ENCODE assay signal across 17 cellular contexts in genomic region chr10:27626821-27627359, GRCh38.
DNase-seq lines count a peak whose midpoint lies in the region; ATAC-seq, FAIRE-seq and TF ChIP-seq lines count a peak whose summit lies in the region.
"Had no signal": no experiment of that assay in that cellular context is flagged by ENCODE, and none has a peak within 500 bp of the region (broad histone marks: within the 10 kb centered on the region; RNA-seq: fewer than 3 reads in every experiment).

No MANE protein-coding gene starts in this region.

- H2BK15ac ChIP-seq in mesendoderm (replicated peaks; ENCODE audit: low read depth) = no peak overlapping the region

- H2BK120ac ChIP-seq in mesendoderm (ENCODE audit: low read depth, low read length) = no peak overlapping the region

- no peak overlapping the region for H3K4me2 ChIP-seq in mesendoderm (ENCODE audit: low read length)

- no peak overlapping the region for H3K4ac ChIP-seq in mesendoderm (ENCODE audit: low read depth, low read length)

- H3K4me3 ChIP-seq in mesendoderm (ENCODE audit: low read length) = no peak overlapping the region
- H3K4me3 ChIP-seq in testis = no peak overlapping the region
- H3K4me3 ChIP-seq: BLaER1 treated with 17β-estradiol and CSF1 and Interleukin-3, amounts not matched to agents 10 nM and 100 nM had no signal

- no peak overlapping the region for H2BK5ac ChIP-seq in mesendoderm (ENCODE audit: low read length)

- H3K79me1 ChIP-seq in mesendoderm (ENCODE audit: low read length) = no peaks in the 10 kb centered on the region

- no peaks in the 10 kb centered on the region for H3K36me3 Mint-ChIP-seq in osteocyte (ENCODE audit: unreplicated experiment)
- H3K36me3 Mint-ChIP-seq: CD4-positive, CD25-positive, alpha-beta regulatory T cell had no signal

- H3K27me3 Mint-ChIP-seq in osteocyte (ENCODE audit: unreplicated experiment) = peaks cover 13% of the 10 kb centered on the region

- H3K9me3 Mint-ChIP-seq in osteocyte (ENCODE audit: unreplicated experiment) = no peaks in the 10 kb centered on the region

- H3K27ac Mint-ChIP-seq in osteocyte (ENCODE audit: unreplicated experiment) = no peak overlapping the region
- H3K27ac Mint-ChIP-seq: CD4-positive, CD25-positive, alpha-beta regulatory T cell had no signal

- H4K5ac ChIP-seq in mesendoderm (ENCODE audit: low read length) = no peak overlapping the region

- H3K79me2 ChIP-seq in mesendoderm (ENCODE audit: control insufficient read depth, insufficient read depth, low read length) = no peaks in the 10 kb centered on the region

- H3K9me3 ChIP-seq in testis = no peaks in the 10 kb centered on the region

- no peak overlapping the region for H3K56ac ChIP-seq in mesendoderm (ENCODE audit: low read length)

- whole genome bisulfite sequencing in mesendoderm (ENCODE audit: extremely low coverage, insufficient coverage, low lambda C conversion rate) = no CpG with 5 or more reads among the region's 8 CpGs
- WGBS in testis, 2 donors = 57 to 68% methylated on average over 8 of the region's 8 CpGs

- no peak for FAIRE-seq in H54 (lab: Jason Lieb, UNC)
- FAIRE-seq: G401.6, GM19239 had no signal

- H3K36me3 ChIP-seq in mesendoderm (ENCODE audit: control insufficient read depth, insufficient read depth, low read length) = no peaks in the 10 kb centered on the region
- H3K36me3 ChIP-seq in testis (ENCODE audit: low read depth, missing control alignments) = no peaks in the 10 kb centered on the region
- H3K36me3 ChIP-seq: BLaER1 treated with 17β-estradiol and CSF1 and Interleukin-3, amounts not matched to agents 10 nM and 100 nM had no signal

- no peak overlapping the region for H3K4me3 Mint-ChIP-seq in osteocyte (ENCODE audit: unreplicated experiment)
- H3K4me3 Mint-ChIP-seq: CD4-positive, CD25-positive, alpha-beta regulatory T cell had no signal

- DNase-seq in left ventricle myocardium superior = peak; percentile 35
- DNase-seq in cardiac septum (ENCODE audit: low spot score) = no peak
- peak; percentile 9 for DNase-seq in NCI-H460 (ENCODE audit: extremely low read depth, low read depth)
- peak; percentile 66 for DNase-seq in mesendoderm
- DNase-seq in testis = peak; percentile 33
- DNase-seq in NCI-H524 treated with DMSO at 0.1 percent for 48 hours (lab: John Stamatoyannopoulos, UW) = no peak
- DNase-seq in osteocyte (ENCODE audit: extremely low spot score, unreplicated experiment) = no peak
- DNase-seq in H54 (ENCODE audit: insufficient read length, low spot score) = no peak
- DNase-seq: ACHN; Calu3; CD4-positive, CD25-positive, alpha-beta regulatory T cell; DMS79; EL had no signal

- H3K9ac ChIP-seq in mesendoderm (ENCODE audit: low read length) = no peak overlapping the region
- H3K9ac ChIP-seq: BLaER1 treated with 17β-estradiol and CSF1 and Interleukin-3, amounts not matched to agents 10 nM and 100 nM had no signal

- H3K4me1 Mint-ChIP-seq in osteocyte (ENCODE audit: unreplicated experiment) = peaks cover 15% of the 10 kb centered on the region
- H3K4me1 Mint-ChIP-seq: CD4-positive, CD25-positive, alpha-beta regulatory T cell had no signal

- TF ChIP-seq CTCF in testis (IDR thresholded peaks at IDR 0.05) (no peak), osteocyte (IDR thresholded peaks at IDR 0.05) (no peak)

- H3K27ac ChIP-seq in mesendoderm (ENCODE audit: low read depth, low read length) (no peak overlapping the region), testis (no peak overlapping the region)
- H3K27ac ChIP-seq: BLaER1 treated with 17β-estradiol and CSF1 and Interleukin-3, amounts not matched to agents 10 nM and 100 nM; HL-60 had no signal

- intact Hi-C loops in left ventricle myocardium superior (cut with micrococcal nuclease) = no loop called here
- intact Hi-C loops in cardiac septum (cut with DNase I) = no loop called here
- intact Hi-C loops in testis (cut with DNase I; ENCODE audit: low total_unique reads) = no loop called here

- H3K23ac ChIP-seq in mesendoderm (ENCODE audit: low read length) = no peak overlapping the region

- H4K8ac ChIP-seq in mesendoderm (ENCODE audit: low read depth, low read length) = no peak overlapping the region

- no peaks in the 10 kb centered on the region for H3K27me3 ChIP-seq in mesendoderm (ENCODE audit: insufficient read depth, low read length, poor library complexity)
- no peaks in the 10 kb centered on the region for H3K27me3 ChIP-seq in testis

- peak; percentile 63 for ATAC-seq in left ventricle myocardium superior

- H3K4me1 ChIP-seq in mesendoderm (ENCODE audit: control insufficient read depth, low read depth, low read length) (peaks cover 8% of the 10 kb centered on the region), testis (no peaks in the 10 kb centered on the region)

- H3K18ac ChIP-seq in mesendoderm (ENCODE audit: low read length) = no peak overlapping the region

- H2AK5ac ChIP-seq in mesendoderm (ENCODE audit: low read length) = no peak overlapping the region

- no peak for TF ChIP-seq POLR2A in testis (IDR thresholded peaks at IDR 0.05)
- TF ChIP-seq POLR2A in H54 (IDR thresholded peaks at IDR 0.05; ENCODE audit: low read depth, low read length) = no peak

Comparison
In these comparisons a context has a peak if more than half of its experiments do, and no peak if none do; other contexts are left out.
1. DNase-seq: peak in left ventricle myocardium superior (single experiment), NCI-H460 (single experiment), mesendoderm (single experiment) and testis (single experiment); none in cardiac septum (single experiment), NCI-H524 treated with DMSO at 0.1 percent for 48 hours (single experiment), osteocyte (single experiment) and H54 (single experiment).